Comparison of ENCODE assay signal across 1 cellular context in genomic region chr17:859461-860195, GRCh38.
TF ChIP-seq lines count a peak whose summit lies in the region.

No MANE protein-coding gene starts in this region.

TF ChIP-seq in GM23338, 12 proteins besides CTCF, POLR2A, EP300 and RAD21 (continued from another document):
- no peak for TF ChIP-seq REST (IDR thresholded peaks at IDR 0.05; ENCODE audit: unreplicated experiment)
- TF ChIP-seq EZH2 (IDR thresholded peaks at IDR 0.05; ENCODE audit: low read depth, unreplicated experiment), result no peak
